In genomic region chr19:55585658-55586339, GRCh38 we compare ENCODE assay signal across 8 cellular contexts. TPM values are rescaled to one million over a fixed set of nuclear protein-coding genes. Genes with fewer than 3 reads are reported as not detected.
DNase-seq lines count a peak whose midpoint lies in the region; ATAC-seq and TF ChIP-seq lines count a peak whose summit lies in the region.

No MANE protein-coding gene starts in this region.

- no peak for TF ChIP-seq POLR2A in upper lobe of left lung (IDR thresholded peaks at IDR 0.05)

- intact Hi-C loops in activated T-helper 2 cell treated with anti-CD3 and anti-CD28 coated beads, Interferon-gamma antibody, Interleukin-2, Interleukin-4, amounts not matched to agents 10 μg/mL and 5 μg/mL and 100 μg/mL, durations not matched to agents 14 hours and 24 hours and 36 hours (cut with micrococcal nuclease): loop anchor here (2.0 to 5.0 kb wide), 2 partner anchors 19 to 42 kb away; partner anchors contain the start of gene ZNF865

- no peaks in the 10 kb centered on the region for H3K36me3 Mint-ChIP-seq in activated T-helper 2 cell treated with anti-CD3 and anti-CD28 coated beads, Interferon-gamma antibody, Interleukin-2, Interleukin-4, amounts not matched to agents 10 μg/mL and 5 μg/mL and 100 μg/mL, durations not matched to agents 14 hours and 24 hours and 36 hours (ENCODE audit: low read depth)
- H3K36me3 Mint-ChIP-seq in nephron progenitor cell (ENCODE audit: low read depth): no peaks in the 10 kb centered on the region

- no peak for TF ChIP-seq EP300 in upper lobe of left lung (IDR thresholded peaks at IDR 0.05)

- H3K36me3 ChIP-seq in ES-I3 (ENCODE audit: insufficient read depth, low read length) (no peaks in the 10 kb centered on the region), upper lobe of left lung (no peaks in the 10 kb centered on the region)

- H3K27ac ChIP-seq in upper lobe of left lung: peak overlapping the region; percentile 32 to 73 (median 62)

- H3K4me3 Mint-ChIP-seq in activated T-helper 2 cell treated with anti-CD3 and anti-CD28 coated beads, Interferon-gamma antibody, Interleukin-2, Interleukin-4, amounts not matched to agents 10 μg/mL and 5 μg/mL and 100 μg/mL, durations not matched to agents 14 hours and 24 hours and 36 hours (ENCODE audit: low read depth): peak overlapping the region; percentile 49
- peak overlapping the region; percentile 82 for H3K4me3 Mint-ChIP-seq in nephron progenitor cell

- peak overlapping the region; percentile 43 for H3K9ac ChIP-seq in ES-I3 (ENCODE audit: low read depth, low read length)

- H3K9me3 Mint-ChIP-seq in activated T-helper 2 cell treated with anti-CD3 and anti-CD28 coated beads, Interferon-gamma antibody, Interleukin-2, Interleukin-4, amounts not matched to agents 10 μg/mL and 5 μg/mL and 100 μg/mL, durations not matched to agents 14 hours and 24 hours and 36 hours: no peaks in the 10 kb centered on the region
- no peaks in the 10 kb centered on the region for H3K9me3 Mint-ChIP-seq in nephron progenitor cell

- WGBS in upper lobe of left lung, 2 donors: 4% methylated on average over 23 to 35 of the region's 36 CpGs

- TF ChIP-seq CTCF in fibroblast of villous mesenchyme (IDR thresholded peaks at IDR 0.05; ENCODE audit: insufficient read depth, low read depth, low read length) (no peak), nephron progenitor cell (IDR thresholded peaks at IDR 0.05) (no peak), upper lobe of left lung (IDR thresholded peaks at IDR 0.05) (no peak)

- H3K27me3 ChIP-seq in upper lobe of left lung: peaks cover 0 to 6% (median 0%) of the 10 kb centered on the region in 4 donors

- peaks cover 13% of the 10 kb centered on the region for H3K27me3 Mint-ChIP-seq in activated T-helper 2 cell treated with anti-CD3 and anti-CD28 coated beads, Interferon-gamma antibody, Interleukin-2, Interleukin-4, amounts not matched to agents 10 μg/mL and 5 μg/mL and 100 μg/mL, durations not matched to agents 14 hours and 24 hours and 36 hours (ENCODE audit: low read depth)
- no peaks in the 10 kb centered on the region for H3K27me3 Mint-ChIP-seq in nephron progenitor cell (ENCODE audit: low read depth, poor library complexity)

- ATAC-seq in upper lobe of left lung (ENCODE audit: low FRiP score in 2 of 2) (peak; percentile 50 to 82), HG03460 (IDR thresholded peaks at IDR 0.05; ENCODE audit: unreplicated experiment) (no peak), GM21576 (IDR thresholded peaks at IDR 0.05; ENCODE audit: unreplicated experiment) (no peak)

- peak; percentile 57 for DNase-seq in NCI-H2196 (lab: John Stamatoyannopoulos, UW; ENCODE audit: unreplicated experiment)
- DNase-seq in activated T-helper 2 cell treated with anti-CD3 and anti-CD28 coated beads, Interferon-gamma antibody, Interleukin-2, Interleukin-4, amounts not matched to agents 10 μg/mL and 5 μg/mL and 100 μg/mL, durations not matched to agents 14 hours and 24 hours and 36 hours (ENCODE audit: low spot score): no peak
- DNase-seq in fibroblast of villous mesenchyme (ENCODE audit: low read depth): peak; percentile 68
- DNase-seq in nephron progenitor cell: peak; percentile 89
- peak; percentile 89 to 91 for DNase-seq in upper lobe of left lung

- H3K4me3 ChIP-seq in fibroblast of villous mesenchyme (ENCODE audit: low read depth, low read length): peak overlapping the region; percentile 39
- H3K4me3 ChIP-seq in upper lobe of left lung: peak overlapping the region in 3 of 4 donors; percentile 25 to 43 (median 34)

- H3K4me1 Mint-ChIP-seq in activated T-helper 2 cell treated with anti-CD3 and anti-CD28 coated beads, Interferon-gamma antibody, Interleukin-2, Interleukin-4, amounts not matched to agents 10 μg/mL and 5 μg/mL and 100 μg/mL, durations not matched to agents 14 hours and 24 hours and 36 hours (ENCODE audit: low read depth): peaks cover 21% of the 10 kb centered on the region
- peaks cover 66% of the 10 kb centered on the region for H3K4me1 Mint-ChIP-seq in nephron progenitor cell

- H3K27ac Mint-ChIP-seq in activated T-helper 2 cell treated with anti-CD3 and anti-CD28 coated beads, Interferon-gamma antibody, Interleukin-2, Interleukin-4, amounts not matched to agents 10 μg/mL and 5 μg/mL and 100 μg/mL, durations not matched to agents 14 hours and 24 hours and 36 hours: no peak overlapping the region
- peak overlapping the region; percentile 96 for H3K27ac Mint-ChIP-seq in nephron progenitor cell

- H3K9me3 ChIP-seq in ES-I3 (ENCODE audit: control insufficient read depth, insufficient read depth, low read length): no peaks in the 10 kb centered on the region
- no peaks in the 10 kb centered on the region for H3K9me3 ChIP-seq in upper lobe of left lung

- 0 out of 2 replicates have a peak, but pooled peaks cover 7% of the 10 kb centered on the region for H3K4me1 ChIP-seq in ES-I3 (ENCODE audit: insufficient read depth, low read length)
- H3K4me1 ChIP-seq in upper lobe of left lung: peaks cover 38 to 47% (median 40%) of the 10 kb centered on the region in 4 donors

RNA-seq across cellular contexts. Expression of gene ZNF579, which starts 5.2 kb away (rescaled TPM):
- 8.2 and 10.7 TPM in 2 replicates for total RNA-seq in activated T-helper 2 cell treated with anti-CD3 and anti-CD28 coated beads, Interferon-gamma antibody, Interleukin-2, Interleukin-4, amounts not matched to agents 10 μg/mL and 5 μg/mL and 100 μg/mL, durations not matched to agents 14 hours and 24 hours and 36 hours
- total RNA-seq in fibroblast of villous mesenchyme (5.6 and 7.7 TPM in 2 replicates), upper lobe of left lung (10 to 100 TPM in 2 of 6 donors, 1 to 10 TPM in 4; 3.5 to 19.2 (median 8.4) TPM)

RNA-seq across cellular contexts. Expression of gene FIZ1, which starts 13.5 kb away (rescaled TPM):
- total RNA-seq in activated T-helper 2 cell treated with anti-CD3 and anti-CD28 coated beads, Interferon-gamma antibody, Interleukin-2, Interleukin-4, amounts not matched to agents 10 μg/mL and 5 μg/mL and 100 μg/mL, durations not matched to agents 14 hours and 24 hours and 36 hours: 18.2 and 18.9 TPM in 2 replicates
- 4.3 and 5.2 TPM in 2 replicates for total RNA-seq in fibroblast of villous mesenchyme
- total RNA-seq in upper lobe of left lung: 10 to 100 TPM; 11.1 to 21.6 (median 16.3) TPM

RNA-seq across cellular contexts. Expression of gene ZNF524, which starts 14.3 kb away (rescaled TPM):
- 18.4 and 19.7 TPM in 2 replicates for total RNA-seq in activated T-helper 2 cell treated with anti-CD3 and anti-CD28 coated beads, Interferon-gamma antibody, Interleukin-2, Interleukin-4, amounts not matched to agents 10 μg/mL and 5 μg/mL and 100 μg/mL, durations not matched to agents 14 hours and 24 hours and 36 hours
- 4.7 and 6.4 TPM in 2 replicates for total RNA-seq in fibroblast of villous mesenchyme
- total RNA-seq in upper lobe of left lung: 10 to 100 TPM; 19.9 to 58.7 (median 34.9) TPM

RNA-seq across cellular contexts. Expression of gene ZNF865, which starts 19.6 kb away (rescaled TPM):
- 13.5 and 13.6 TPM in 2 replicates for total RNA-seq in activated T-helper 2 cell treated with anti-CD3 and anti-CD28 coated beads, Interferon-gamma antibody, Interleukin-2, Interleukin-4, amounts not matched to agents 10 μg/mL and 5 μg/mL and 100 μg/mL, durations not matched to agents 14 hours and 24 hours and 36 hours
- total RNA-seq in fibroblast of villous mesenchyme (1.3 and 1.9 TPM in 2 replicates), upper lobe of left lung (10 to 100 TPM in 4 of 6 donors, 1 to 10 TPM in 2; 7.7 to 39.8 (median 20.6) TPM)

RNA-seq across cellular contexts. Expression of gene ZNF784, which starts 38.6 kb away (rescaled TPM):
- 4.3 and 4.9 TPM in 2 replicates for total RNA-seq in activated T-helper 2 cell treated with anti-CD3 and anti-CD28 coated beads, Interferon-gamma antibody, Interleukin-2, Interleukin-4, amounts not matched to agents 10 μg/mL and 5 μg/mL and 100 μg/mL, durations not matched to agents 14 hours and 24 hours and 36 hours
- total RNA-seq in fibroblast of villous mesenchyme (5.6 and 7.4 TPM in 2 replicates), upper lobe of left lung (10 to 100 TPM in 2 of 6 donors, 1 to 10 TPM in 4; 6.8 to 14.7 (median 8.6) TPM)

Comparison
In these comparisons a context has a peak if more than half of its experiments do, and no peak if none do; other contexts are left out.
1. ATAC-seq: peak in upper lobe of left lung (2 of 2); none in HG03460 (single experiment) and GM21576 (single experiment).